Comparison of ENCODE assay signal across 1 cellular context in the genomic region with DNA sequence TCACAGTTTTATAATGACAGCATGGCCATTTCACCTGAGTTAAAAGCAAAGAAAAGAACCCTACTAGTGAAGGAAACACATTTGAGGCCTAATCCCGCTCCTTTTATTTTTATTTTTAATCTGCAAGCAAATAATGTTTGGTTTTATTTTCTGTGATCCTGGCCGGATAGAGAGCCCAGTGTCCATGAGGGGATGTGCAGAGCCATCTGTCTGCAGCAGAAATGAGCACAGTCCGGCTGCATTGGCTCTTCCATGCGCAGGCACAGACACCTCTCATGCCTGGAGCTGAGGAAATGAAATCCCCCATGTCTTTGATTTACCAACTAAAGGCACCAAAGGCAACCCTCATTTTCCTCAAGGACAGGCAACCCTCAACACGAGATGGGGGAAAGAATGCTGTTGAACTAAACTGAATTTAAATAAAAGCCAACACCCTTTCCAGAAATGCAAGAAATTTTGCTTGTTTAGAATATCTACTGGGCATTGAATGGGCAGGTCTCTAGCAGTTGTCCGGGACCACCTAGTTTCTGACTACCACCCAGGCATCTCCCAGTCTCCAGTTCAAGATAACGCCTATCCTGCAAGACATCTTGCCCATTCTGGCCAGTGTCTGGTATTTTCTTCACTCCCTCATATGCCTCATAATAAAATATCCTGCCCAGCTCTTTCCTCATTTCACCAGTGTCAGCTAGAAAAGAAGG.
TF ChIP-seq lines count a peak whose summit lies in the region.

No MANE protein-coding gene starts in this region.

TF ChIP-seq in HepG2, 621 proteins besides CTCF, POLR2A, EP300 and RAD21 (continued from another document):
- TF ChIP-seq MAFF (IDR thresholded peaks at IDR 0.05; ENCODE audit: low read depth, low read length), result no peak
- TF ChIP-seq ZNF343 (CRISPR knock-in tag; IDR thresholded peaks at IDR 0.05), result no peak
- no peak for TF ChIP-seq ZNF761 (CRISPR knock-in tag; conservative IDR thresholded peaks at IDR 0.05)
- TF ChIP-seq ZNF138 (CRISPR knock-in tag; IDR thresholded peaks at IDR 0.05; ENCODE audit: low read depth), result no peak
- TF ChIP-seq, protein P1, sequence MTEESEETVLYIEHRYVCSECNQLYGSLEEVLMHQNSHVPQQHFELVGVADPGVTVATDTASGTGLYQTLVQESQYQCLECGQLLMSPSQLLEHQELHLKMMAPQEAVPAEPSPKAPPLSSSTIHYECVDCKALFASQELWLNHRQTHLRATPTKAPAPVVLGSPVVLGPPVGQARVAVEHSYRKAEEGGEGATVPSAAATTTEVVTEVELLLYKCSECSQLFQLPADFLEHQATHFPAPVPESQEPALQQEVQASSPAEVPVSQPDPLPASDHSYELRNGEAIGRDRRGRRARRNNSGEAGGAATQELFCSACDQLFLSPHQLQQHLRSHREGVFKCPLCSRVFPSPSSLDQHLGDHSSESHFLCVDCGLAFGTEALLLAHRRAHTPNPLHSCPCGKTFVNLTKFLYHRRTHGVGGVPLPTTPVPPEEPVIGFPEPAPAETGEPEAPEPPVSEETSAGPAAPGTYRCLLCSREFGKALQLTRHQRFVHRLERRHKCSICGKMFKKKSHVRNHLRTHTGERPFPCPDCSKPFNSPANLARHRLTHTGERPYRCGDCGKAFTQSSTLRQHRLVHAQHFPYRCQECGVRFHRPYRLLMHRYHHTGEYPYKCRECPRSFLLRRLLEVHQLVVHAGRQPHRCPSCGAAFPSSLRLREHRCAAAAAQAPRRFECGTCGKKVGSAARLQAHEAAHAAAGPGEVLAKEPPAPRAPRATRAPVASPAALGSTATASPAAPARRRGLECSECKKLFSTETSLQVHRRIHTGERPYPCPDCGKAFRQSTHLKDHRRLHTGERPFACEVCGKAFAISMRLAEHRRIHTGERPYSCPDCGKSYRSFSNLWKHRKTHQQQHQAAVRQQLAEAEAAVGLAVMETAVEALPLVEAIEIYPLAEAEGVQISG (CRISPR knock-in tag; IDR thresholded peaks at IDR 0.05), result peak; percentile 67
- no peak for TF ChIP-seq NFE2L2 (IDR thresholded peaks at IDR 0.05; ENCODE audit: low read length)
- no peak for TF ChIP-seq BRD4 (CRISPR knock-in tag; IDR thresholded peaks at IDR 0.05)
- no peak for TF ChIP-seq TARDBP (CRISPR knock-in tag; IDR thresholded peaks at IDR 0.05)
